ENCODE assay signal across 1 cellular context in genomic region chr17:61309857-61310256, GRCh38.
TF ChIP-seq lines count a peak whose summit lies in the region.

No MANE protein-coding gene starts in this region.

TF ChIP-seq in HepG2, 621 proteins besides CTCF, POLR2A, EP300 and RAD21 (continued from another document):
- TF ChIP-seq, protein P1, sequence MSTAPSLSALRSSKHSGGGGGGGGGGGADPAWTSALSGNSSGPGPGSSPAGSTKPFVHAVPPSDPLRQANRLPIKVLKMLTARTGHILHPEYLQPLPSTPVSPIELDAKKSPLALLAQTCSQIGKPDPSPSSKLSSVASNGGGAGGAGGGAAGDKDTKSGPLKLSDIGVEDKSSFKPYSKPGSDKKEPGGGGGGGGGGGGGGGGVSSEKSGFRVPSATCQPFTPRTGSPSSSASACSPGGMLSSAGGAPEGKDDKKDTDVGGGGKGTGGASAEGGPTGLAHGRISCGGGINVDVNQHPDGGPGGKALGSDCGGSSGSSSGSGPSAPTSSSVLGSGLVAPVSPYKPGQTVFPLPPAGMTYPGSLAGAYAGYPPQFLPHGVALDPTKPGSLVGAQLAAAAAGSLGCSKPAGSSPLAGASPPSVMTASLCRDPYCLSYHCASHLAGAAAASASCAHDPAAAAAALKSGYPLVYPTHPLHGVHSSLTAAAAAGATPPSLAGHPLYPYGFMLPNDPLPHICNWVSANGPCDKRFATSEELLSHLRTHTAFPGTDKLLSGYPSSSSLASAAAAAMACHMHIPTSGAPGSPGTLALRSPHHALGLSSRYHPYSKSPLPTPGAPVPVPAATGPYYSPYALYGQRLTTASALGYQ (CRISPR knock-in tag; IDR thresholded peaks at IDR 0.05): no peak
- TF ChIP-seq ZNF616 (CRISPR knock-in tag; IDR thresholded peaks at IDR 0.05; ENCODE audit: low read depth): no peak
- TF ChIP-seq KLF11 (CRISPR knock-in tag; IDR thresholded peaks at IDR 0.05): no peak
- no peak for TF ChIP-seq ZC3H13 (CRISPR knock-in tag; IDR thresholded peaks at IDR 0.05)
